ENCODE assay signal across 19 cellular contexts in the genomic region with DNA sequence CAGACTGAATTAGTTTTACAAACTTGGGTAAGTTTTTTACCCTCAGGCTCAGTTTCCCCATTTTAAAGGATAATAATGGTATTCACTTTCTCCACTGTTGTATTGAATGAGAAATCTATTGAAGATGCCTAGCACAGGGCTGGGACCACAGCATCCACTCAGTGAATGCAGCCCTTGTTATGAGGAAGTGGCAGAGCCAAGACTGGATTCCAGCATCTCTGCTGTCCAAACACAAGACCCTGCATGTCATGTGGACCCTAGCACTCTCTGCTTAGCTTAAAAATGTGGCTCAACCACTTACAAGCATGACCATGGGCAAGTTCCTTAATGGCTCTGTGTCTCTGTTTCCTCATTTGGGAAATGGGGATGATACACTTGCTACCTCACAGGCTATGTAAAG.
"Had no signal": no experiment of that assay in that cellular context is flagged by ENCODE, and none has a peak within 500 bp of the region (broad histone marks: within the 10 kb centered on the region; RNA-seq: fewer than 3 reads in every experiment).

No MANE protein-coding gene starts in this region.

- H3K4me2 ChIP-seq: smooth muscle cell had no signal

- H3K36me3 ChIP-seq: esophagus muscularis mucosa, pancreas, stomach, upper lobe of right lung had no signal

- H3K4me1 ChIP-seq: body of pancreas, pancreas, stomach, upper lobe of right lung had no signal

- H3K4me3 ChIP-seq: body of pancreas, esophagus muscularis mucosa, pancreas, smooth muscle cell, stomach, upper lobe of right lung had no signal

- H3K27ac ChIP-seq: body of pancreas, esophagus muscularis mucosa, pancreas, stomach, upper lobe of right lung had no signal

- H3K27me3 ChIP-seq: body of pancreas, esophagus muscularis mucosa, pancreas, stomach, upper lobe of right lung had no signal

- DNase-seq: activated CD4-positive, alpha-beta T cell treated with anti-CD3 and anti-CD28 coated beads, Interleukin-2, amount 10 ng/mL, durations not matched to agents 24 days and 14 days; activated CD8-positive, alpha-beta T cell treated with anti-CD3 and anti-CD28 coated beads, Interleukin-2, amount 10 ng/mL, durations not matched to agents 7 days and 5 days; activated naive CD4-positive, alpha-beta T cell treated with Interleukin-2 at 50 U/mL for 16 hours; activated naive CD8-positive, alpha-beta T cell treated with anti-CD3 and anti-CD28 coated beads, Interleukin-2, amount 10 ng/mL, durations not matched to agents 7 days and 5 days; activated T-cell treated with anti-CD3 and anti-CD28 coated beads, Interleukin-2, amount 50 U/mL, for 24 hours; body of pancreas; central memory CD4-positive, alpha-beta T cell; effector CD4-positive, alpha-beta T cell; kidney; mesendoderm; naive thymus-derived CD8-positive, alpha-beta T cell; pancreas; stimulated activated CD4-positive, alpha-beta T cell treated with anti-CD3 and anti-CD28 coated beads, Interleukin-4, amount 100 ng/mL, for 24 hours; stomach; upper lobe of right lung had no signal

- ATAC-seq: activated CD8-positive, alpha-beta T cell treated with anti-CD3 and anti-CD28 coated beads, Interleukin-2, amount 10 ng/mL, durations not matched to agents 7 days and 5 days; body of pancreas; naive thymus-derived CD8-positive, alpha-beta T cell; pancreas; sciatic nerve; stimulated activated effector memory CD8-positive, alpha-beta T cell treated with anti-CD3 and anti-CD28 coated beads, Interleukin-12 subunit alpha, Interleukin-12 subunit beta, amount 100 ng/mL, for 72 hours; upper lobe of right lung had no signal

- H3K9me3 ChIP-seq: body of pancreas, esophagus muscularis mucosa, pancreas, stomach, upper lobe of right lung had no signal
